ENCODE assay signal across 1 cellular context in the genomic region with DNA sequence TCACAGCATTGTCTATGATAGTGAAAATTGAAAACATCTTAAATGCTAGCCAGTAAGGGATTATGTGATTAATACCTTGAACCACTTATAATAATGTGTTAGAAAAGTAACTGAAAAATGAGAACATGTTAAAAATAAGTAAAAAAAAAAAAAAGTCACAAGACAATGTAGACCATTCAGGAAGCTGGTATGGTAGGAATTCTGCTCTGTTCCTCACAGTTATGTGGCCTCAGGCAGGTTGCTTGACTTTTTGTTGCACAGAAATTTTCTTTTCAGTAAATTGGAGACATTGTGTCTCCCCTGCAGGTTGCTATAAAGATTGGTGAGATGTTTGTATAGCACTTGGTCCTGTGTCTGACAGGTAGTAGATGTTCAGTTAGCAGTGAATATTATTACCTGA.
TF ChIP-seq lines count a peak whose summit lies in the region.

No MANE protein-coding gene starts in this region.

TF ChIP-seq in HepG2, 621 proteins besides CTCF, POLR2A, EP300 and RAD21:
- TF ChIP-seq TEAD3 (CRISPR knock-in tag; optimal IDR thresholded peaks at IDR 0.05; ENCODE audit: borderline replicate concordance), result peak; percentile 31
- TF ChIP-seq, protein P1, sequence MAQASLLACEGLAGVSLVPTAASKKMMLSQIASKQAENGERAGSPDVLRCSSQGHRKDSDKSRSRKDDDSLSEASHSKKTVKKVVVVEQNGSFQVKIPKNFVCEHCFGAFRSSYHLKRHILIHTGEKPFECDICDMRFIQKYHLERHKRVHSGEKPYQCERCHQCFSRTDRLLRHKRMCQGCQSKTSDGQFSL (CRISPR knock-in tag; IDR thresholded peaks at IDR 0.05), result no peak
